1 cellular context compared by ENCODE assay signal in the genomic region with DNA sequence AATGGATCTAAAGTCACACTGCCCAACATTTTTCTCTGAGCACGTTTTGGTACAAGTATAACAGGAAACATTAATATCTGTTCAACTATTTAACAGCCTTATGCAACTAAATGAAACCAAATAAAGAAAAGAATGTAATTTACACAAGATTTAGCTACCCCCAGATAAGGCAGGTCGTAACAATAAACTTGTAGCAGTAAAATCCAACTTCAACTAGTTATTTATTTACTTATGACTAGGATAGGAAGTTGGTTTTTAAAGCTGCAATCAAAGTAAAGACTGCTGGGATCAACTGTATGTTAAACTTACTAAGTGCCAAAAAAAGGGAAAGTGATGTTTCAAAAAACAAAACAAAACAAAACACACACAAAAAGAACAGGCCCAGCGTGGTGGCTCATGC.
TF ChIP-seq lines count a peak whose summit lies in the region.

No MANE protein-coding gene starts in this region.

TF ChIP-seq in A549, 52 proteins besides CTCF, POLR2A, EP300 and RAD21 (continued from another document):
- TF ChIP-seq, protein P1, sequence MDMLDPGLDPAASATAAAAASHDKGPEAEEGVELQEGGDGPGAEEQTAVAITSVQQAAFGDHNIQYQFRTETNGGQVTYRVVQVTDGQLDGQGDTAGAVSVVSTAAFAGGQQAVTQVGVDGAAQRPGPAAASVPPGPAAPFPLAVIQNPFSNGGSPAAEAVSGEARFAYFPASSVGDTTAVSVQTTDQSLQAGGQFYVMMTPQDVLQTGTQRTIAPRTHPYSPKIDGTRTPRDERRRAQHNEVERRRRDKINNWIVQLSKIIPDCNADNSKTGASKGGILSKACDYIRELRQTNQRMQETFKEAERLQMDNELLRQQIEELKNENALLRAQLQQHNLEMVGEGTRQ (IDR thresholded peaks at IDR 0.05) = no peak
- no peak for TF ChIP-seq MAFK (IDR thresholded peaks at IDR 0.05; ENCODE audit: partially characterized antibody)
- TF ChIP-seq RFX5 (IDR thresholded peaks at IDR 0.05) = no peak
